In the genomic region with DNA sequence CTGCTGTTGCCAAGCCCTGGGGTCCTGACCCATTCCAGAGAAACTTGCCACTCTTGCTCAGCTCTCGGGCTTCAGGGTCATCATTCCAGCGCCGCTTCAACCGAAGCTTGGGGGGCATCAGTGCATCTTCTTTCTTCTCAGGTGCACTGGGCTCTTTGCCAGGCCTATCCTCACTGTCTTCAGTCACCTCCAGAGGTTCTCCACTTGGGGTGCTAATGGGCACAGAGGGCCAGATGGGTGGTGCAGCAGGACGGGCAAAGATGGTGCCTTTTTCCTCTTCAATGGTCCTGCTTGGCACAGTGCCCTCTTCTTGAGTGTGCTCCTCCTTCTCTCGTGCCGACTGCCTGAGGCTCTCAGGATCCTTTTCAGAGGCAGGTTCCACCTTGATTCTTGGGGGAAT, we compare ENCODE assay signal across 18 cellular contexts. TPM values are rescaled to one million over a fixed set of nuclear protein-coding genes. Genes with fewer than 3 reads are reported as not detected.
DNase-seq lines count a peak whose midpoint lies in the region; ATAC-seq and TF ChIP-seq lines count a peak whose summit lies in the region.
"Had no signal": no experiment of that assay in that cellular context is flagged by ENCODE, and none has a peak within 500 bp of the region (broad histone marks: within the 10 kb centered on the region; RNA-seq: fewer than 3 reads in every experiment).

No MANE protein-coding gene starts in this region.

- peak; percentile 43 for DNase-seq in D341Med (ENCODE audit: low spot score)
- no peak for DNase-seq in OCI-LY7 (ENCODE audit: low spot score)
- DNase-seq in epithelial cell of esophagus (ENCODE audit: low read depth), result no peak
- DNase-seq in SIG-M5 treated with dmso at 0.1 percent for 504 hours (lab: John Stamatoyannopoulos, UW; ENCODE audit: unreplicated experiment), result no peak
- no peak for DNase-seq in left colon
- DNase-seq in stimulated activated CD4-positive, alpha-beta T cell treated with anti-CD3 and anti-CD28 coated beads, Interleukin-15, amount 100 ng/mL, for 24 hours, result no peak
- DNase-seq: activated CD4-positive, alpha-beta memory T cell treated with anti-CD3 and anti-CD28 coated beads, Interleukin-2, amount 10 ng/mL, durations not matched to agents 7 days and 5 days; dorsolateral prefrontal cortex; KBM-7; left ventricle myocardium superior; naive thymus-derived CD8-positive, alpha-beta T cell; NCI-H146; NCI-H82; psoas muscle had no signal

- H3K79me2 ChIP-seq in OCI-LY7 (ENCODE audit: insufficient read depth, low read depth, low read length), result no peaks in the 10 kb centered on the region

- no peaks in the 10 kb centered on the region for H3K4me1 ChIP-seq in OCI-LY7 (ENCODE audit: insufficient read depth, low read length, poor library complexity, severe bottlenecking)
- H3K4me1 ChIP-seq: psoas muscle, SJSA1 had no signal

- TF ChIP-seq CTCF in GM12875 (IDR thresholded peaks at IDR 0.05; ENCODE audit: borderline replicate concordance, insufficient read depth, low read depth, low read length), result peak; percentile 26; the same call in 1 of the 2 replicates
- TF ChIP-seq CTCF in OCI-LY7 (conservative IDR thresholded peaks at IDR 0.05; ENCODE audit: low read length), result 0 out of 2 replicates have a peak, but pooled peaks have one; percentile 29
- peak; percentile 35 for TF ChIP-seq CTCF in epithelial cell of esophagus (IDR thresholded peaks at IDR 0.05; ENCODE audit: insufficient read depth, low read depth, low read length, missing control alignments)

- POLR2A ChIA-PET in OCI-LY7 (lab: Charles Lee), result no interaction called here

- no TSS peak for BruUV-seq in OCI-LY7 (replicated peaks; lab: Mats Ljungman, UMichigan)

- no peak for ATAC-seq in left colon
- ATAC-seq in HG03571 (IDR thresholded peaks at IDR 0.05; ENCODE audit: unreplicated experiment), result no peak
- ATAC-seq: left ventricle myocardium superior; naive thymus-derived CD8-positive, alpha-beta T cell; psoas muscle had no signal

- CTCF ChIA-PET in OCI-LY7 (lab: Charles Lee; ENCODE audit: unreplicated experiment), result no interaction called here

- intact Hi-C loops in OCI-LY7 (cut with micrococcal nuclease; ENCODE audit: unreplicated experiment) (no loop called here), left colon (cut with DNase I, micrococcal nuclease) (no loop called here)

- H3K9me2 ChIP-seq in OCI-LY7 (ENCODE audit: insufficient read depth, low read length), result no peaks in the 10 kb centered on the region

- H3K4me2 ChIP-seq in OCI-LY7 (ENCODE audit: low read length), result no peak overlapping the region

- H4K20me1 ChIP-seq in OCI-LY7 (ENCODE audit: insufficient read depth, low read length), result no peaks in the 10 kb centered on the region

- H3K36me3 ChIP-seq in OCI-LY7 (ENCODE audit: insufficient read depth, low read length), result peaks cover 64% of the 10 kb centered on the region

- no peaks in the 10 kb centered on the region for H3K9me3 ChIP-seq in OCI-LY7 (ENCODE audit: low read length)
- H3K9me3 ChIP-seq: psoas muscle, SJSA1 had no signal

- no peak overlapping the region for H3K27ac ChIP-seq in OCI-LY7 (ENCODE audit: low read depth, low read length, poor library complexity, severe bottlenecking)
- H3K27ac ChIP-seq: dorsolateral prefrontal cortex, psoas muscle, SJSA1 had no signal

- H2AFZ ChIP-seq in OCI-LY7 (ENCODE audit: low read length), result no peak overlapping the region

- no peak overlapping the region for H3K4me3 ChIP-seq in GM12875 (ENCODE audit: low read depth, low read length)
- H3K4me3 ChIP-seq in OCI-LY7 (ENCODE audit: low read depth, low read length, poor library complexity, severe bottlenecking), result no peak overlapping the region
- no peak overlapping the region for H3K4me3 ChIP-seq in epithelial cell of esophagus (ENCODE audit: low read length)
- H3K4me3 ChIP-seq: dorsolateral prefrontal cortex, psoas muscle, SJSA1 had no signal

RNA-seq across cellular contexts. Expression of a gene that starts 13.3 kb away (rescaled TPM):
- total RNA-seq in OCI-LY7 (2014; rRNA removed; shearing (Covaris generic)), result 11.1 and 12.0 TPM in 2 replicates
- total RNA-seq in OCI-LY7 (2022) (18.3 and 20.4 TPM in 2 replicates), left colon (10 to 100 TPM; 27.9 to 32.5 TPM)

RNA-seq across cellular contexts. Expression of a gene that starts 25.2 kb away (rescaled TPM):
- total RNA-seq in OCI-LY7 (2014; rRNA removed; shearing (Covaris generic)), result not detected in 2 replicates
- total RNA-seq in OCI-LY7 (2022) (not detected in 2 replicates), left colon (not detected)
- total RNA-seq: activated CD4-positive, alpha-beta memory T cell treated with anti-CD3 and anti-CD28 coated beads, Interleukin-2, amount 10 ng/mL, durations not matched to agents 7 days and 5 days; H4; left ventricle myocardium superior; naive thymus-derived CD8-positive, alpha-beta T cell; psoas muscle; SJSA1 had no signal
